In genomic region chr16:73176577-73177013, GRCh38 we compare ENCODE assay signal across 10 cellular contexts.
DNase-seq lines count a peak whose midpoint lies in the region; ATAC-seq lines count a peak whose summit lies in the region.
"Had no signal": no experiment of that assay in that cellular context is flagged by ENCODE, and none has a peak within 500 bp of the region (broad histone marks: within the 10 kb centered on the region; RNA-seq: fewer than 3 reads in every experiment).

No MANE protein-coding gene starts in this region.

- H3K4me2 ChIP-seq in trophoblast cell (ENCODE audit: low read length): no peak overlapping the region

- WGBS in trophoblast cell (ENCODE audit: extremely low coverage, insufficient coverage, insufficient read length): no CpG with 5 or more reads among the region's 2 CpGs

- H3K9me3 ChIP-seq in trophoblast cell (ENCODE audit: insufficient read depth, low read depth, low read length): no peaks in the 10 kb centered on the region

- ATAC-seq in esophagus mucosa: peak; percentile 42

- no peaks in the 10 kb centered on the region for H3K79me2 ChIP-seq in trophoblast cell (ENCODE audit: control insufficient read depth, insufficient read depth, low read length, poor library complexity)

- no peaks in the 10 kb centered on the region for H3K27me3 ChIP-seq in trophoblast cell (ENCODE audit: insufficient read depth, low read length)

- H2BK12ac ChIP-seq in trophoblast cell (ENCODE audit: low read length): no peak overlapping the region

- no peak overlapping the region for H3K18ac ChIP-seq in trophoblast cell (ENCODE audit: low read length)

- no peak overlapping the region for H3K23ac ChIP-seq in trophoblast cell (ENCODE audit: low read length)

- H2AFZ ChIP-seq in trophoblast cell (ENCODE audit: insufficient read depth, low read length, poor library complexity): no peak overlapping the region

- H3K14ac ChIP-seq in trophoblast cell (ENCODE audit: low read length): no peak overlapping the region

- in situ Hi-C loops in G401 (cut with HindIII; ENCODE audit: low sequenced_read_pairs): no loop called here

- H3K4me3 ChIP-seq in trophoblast cell (ENCODE audit: low read depth, low read length): no peak overlapping the region

- no peak overlapping the region for H4K91ac ChIP-seq in trophoblast cell (ENCODE audit: low read depth, low read length)

- no peaks in the 10 kb centered on the region for H3K36me3 ChIP-seq in trophoblast cell (ENCODE audit: control insufficient read depth in 1 of 2, insufficient read depth in 2 of 2, low read length in 2 of 2)

- H3K4me1 ChIP-seq in trophoblast cell (ENCODE audit: control insufficient read depth in 1 of 2, insufficient read depth in 2 of 2, low read length in 2 of 2): peaks cover 6 to 9% of the 10 kb centered on the region in 2 experiments

- H3K9ac ChIP-seq in trophoblast cell (ENCODE audit: low read length): no peak overlapping the region

- H3K4ac ChIP-seq in trophoblast cell (ENCODE audit: low read depth, low read length): no peak overlapping the region

- H2BK120ac ChIP-seq in trophoblast cell (ENCODE audit: insufficient read depth, low read length, poor library complexity): no peak overlapping the region

- no peak overlapping the region for H2BK5ac ChIP-seq in trophoblast cell (ENCODE audit: low read depth, low read length, poor library complexity)

- H3K79me1 ChIP-seq in trophoblast cell (ENCODE audit: low read length): peaks cover 5% of the 10 kb centered on the region

- H2AK5ac ChIP-seq in trophoblast cell (ENCODE audit: low read length): no peak overlapping the region

- H3K27ac ChIP-seq in trophoblast cell (ENCODE audit: low read depth, low read length): no peak overlapping the region

- DNase-seq in GM04503 (ENCODE audit: low read depth) (peak; percentile 78), RKO (ENCODE audit: low spot score) (peak; percentile 82), trophoblast cell (peak; percentile 72 to 97), putamen (ENCODE audit: low spot score) (no peak), NCI-H69 (lab: John Stamatoyannopoulos, UW) (no peak), G401 (ENCODE audit: low spot score) (no peak)
- no peak for DNase-seq in activated naive CD4-positive, alpha-beta T cell treated with anti-CD3 and anti-CD28 coated beads, Interleukin-2, amount 50 U/mL, for 16 hours
- DNase-seq: activated CD4-positive, CD25-positive, alpha-beta regulatory T cell; NCI-H146 had no signal

- no peak overlapping the region for H4K12ac ChIP-seq in trophoblast cell (ENCODE audit: low read depth, low read length)

- no peak overlapping the region for H4K8ac ChIP-seq in trophoblast cell (ENCODE audit: low read depth, low read length)

Comparison
In these comparisons a context has a peak if more than half of its experiments do, and no peak if none do; other contexts are left out.
1. DNase-seq: peak in GM04503 (single experiment), RKO (single experiment) and trophoblast cell (2 of 2); none in putamen (single experiment), activated naive CD4-positive, alpha-beta T cell treated with anti-CD3 and anti-CD28 coated beads, Interleukin-2, amount 50 U/mL, for 16 hours (single experiment), NCI-H69 (single experiment) and G401 (single experiment).